18 cellular contexts compared by ENCODE assay signal in genomic region chr18:50399582-50399981, GRCh38. TPM values are rescaled to one million over a fixed set of nuclear protein-coding genes. Genes with fewer than 3 reads are reported as not detected.
A peak's percentile ranks its signal among the peaks of the same experiment; 100 is the strongest.
DNase-seq lines count a peak whose midpoint lies in the region; ATAC-seq and TF ChIP-seq lines count a peak whose summit lies in the region.
"Had no signal": no experiment of that assay in that cellular context is flagged by ENCODE, and none has a peak within 500 bp of the region (broad histone marks: within the 10 kb centered on the region; RNA-seq: fewer than 3 reads in every experiment).

No MANE protein-coding gene starts in this region.

- peaks cover 0 to 8% of the 10 kb centered on the region in 2 experiments; a peak in 2 of 4 replicates for H3K4me1 ChIP-seq in SK-N-SH (ENCODE audit: control insufficient read depth in 1 of 2, insufficient read depth in 2 of 2, low read depth in 1 of 2, low read length in 1 of 2)
- H3K4me1 ChIP-seq in endodermal cell (ENCODE audit: control insufficient read depth, insufficient read depth, low read length): peaks cover 17% of the 10 kb centered on the region

- no peak overlapping the region for H3K4me3 ChIP-seq in SK-N-SH (ENCODE audit: low read depth in 2 of 2, low read length in 1 of 2)
- peak overlapping the region; percentile 84 for H3K4me3 ChIP-seq in endodermal cell (ENCODE audit: low read length)
- no peak overlapping the region for H3K4me3 ChIP-seq in foreskin fibroblast (ENCODE audit: low read depth in 1 of 2, low read length in 2 of 2)
- H3K4me3 ChIP-seq: A549, BLaER1, GM12878, GM23248 had no signal

- TF ChIP-seq EP300 in SK-N-SH (IDR thresholded peaks at IDR 0.05; ENCODE audit: borderline replicate concordance in 1 of 2, low read depth in 1 of 2, low read length in 1 of 2): no peak

- ATAC-seq in SK-N-SH treated with all-trans-retinoic acid at 6 μM for 48 hours: no peak
- ATAC-seq in HG03045 (IDR thresholded peaks at IDR 0.05; ENCODE audit: unreplicated experiment): no peak
- no peak for ATAC-seq in stimulated activated naive B cell treated with anti-CD40 and anti-IgM and Interleukin-4, amounts not matched to agents 10 μg/mL and 1 μg/mL and 100 μg/mL, for 72 hours (replicated peaks)
- ATAC-seq: A549, GM12878, HCT116 had no signal

- H3K27me3 Mint-ChIP-seq in endodermal cell (ENCODE audit: insufficient read depth): peaks cover 28% of the 10 kb centered on the region
- H3K27me3 Mint-ChIP-seq in progenitor cell of endocrine pancreas: peaks cover 9% of the 10 kb centered on the region
- H3K27me3 Mint-ChIP-seq in stimulated activated naive B cell treated with anti-CD40 and anti-IgM and Interleukin-4, amounts not matched to agents 10 μg/mL and 1 μg/mL and 100 μg/mL, for 72 hours: peaks cover 39 to 49% of the 10 kb centered on the region in 2 donors

- H2AFZ ChIP-seq in SK-N-SH (ENCODE audit: low read depth): no peak overlapping the region
- H2AFZ ChIP-seq: GM23248 had no signal

- H3K9me2 ChIP-seq in SK-N-SH: no peaks in the 10 kb centered on the region

- peaks cover 8% of the 10 kb centered on the region for H3K36me3 Mint-ChIP-seq in endodermal cell (ENCODE audit: low read depth)
- H3K36me3 Mint-ChIP-seq in progenitor cell of endocrine pancreas (ENCODE audit: insufficient read depth): peaks cover 5% of the 10 kb centered on the region
- H3K36me3 Mint-ChIP-seq in stimulated activated naive B cell treated with anti-CD40 and anti-IgM and Interleukin-4, amounts not matched to agents 10 μg/mL and 1 μg/mL and 100 μg/mL, for 72 hours: peaks cover 2 to 6% of the 10 kb centered on the region in 2 donors
- H3K36me3 Mint-ChIP-seq: CD4-positive, alpha-beta memory T cell had no signal

- no peak for TF ChIP-seq CTCF in SK-N-SH (IDR thresholded peaks at IDR 0.05)
- no peak for TF ChIP-seq CTCF in endodermal cell (conservative IDR thresholded peaks at IDR 0.05)
- TF ChIP-seq CTCF in foreskin fibroblast (IDR thresholded peaks at IDR 0.05; ENCODE audit: low read depth, low read length): no peak
- no peak for TF ChIP-seq CTCF in progenitor cell of endocrine pancreas (IDR thresholded peaks at IDR 0.05; ENCODE audit: unreplicated experiment)

- H3F3A ChIP-seq in SK-N-SH (replicated peaks; ENCODE audit: insufficient read depth): no peaks in the 10 kb centered on the region

- POLR2A ChIA-PET in SK-N-SH (lab: Yijun Ruan, JAX): no interaction called here

- CTCF ChIA-PET in SK-N-SH (lab: Yijun Ruan, JAX): interaction anchor here (0.6 to 1.3 kb wide), 2 partner anchors 10 to 234 kb away, joined by 3 to 4 read pairs; no protein-coding TSS in a partner anchor

- DNase-seq in SK-N-SH (peak; percentile 24), endodermal cell (no peak), foreskin fibroblast (peak; percentile 5 to 45), progenitor cell of endocrine pancreas (ENCODE audit: low spot score, unreplicated experiment) (no peak), mesenteric fat pad (ENCODE audit: low spot score) (no peak)
- DNase-seq in stimulated activated naive B cell treated with anti-CD40 and anti-IgM and Interleukin-4, amounts not matched to agents 10 μg/mL and 1 μg/mL and 100 μg/mL, for 72 hours: no peak
- DNase-seq: CD4-positive, alpha-beta memory T cell; DMS153; DMS79; GM23248 had no signal

- no peak overlapping the region for H3K4me3 Mint-ChIP-seq in endodermal cell
- H3K4me3 Mint-ChIP-seq in progenitor cell of endocrine pancreas (ENCODE audit: low read depth): no peak overlapping the region
- no peak overlapping the region for H3K4me3 Mint-ChIP-seq in stimulated activated naive B cell treated with anti-CD40 and anti-IgM and Interleukin-4, amounts not matched to agents 10 μg/mL and 1 μg/mL and 100 μg/mL, for 72 hours
- H3K4me3 Mint-ChIP-seq: CD4-positive, alpha-beta memory T cell had no signal

- no peak overlapping the region for H3K27ac ChIP-seq in SK-N-SH (ENCODE audit: low read depth in 2 of 2, low read length in 1 of 2)
- no peak overlapping the region for H3K27ac ChIP-seq in endodermal cell (ENCODE audit: low read depth, low read length)
- H3K27ac ChIP-seq: 22Rv1, A549, BLaER1, GM23248 had no signal

- no peaks in the 10 kb centered on the region for H3K79me2 ChIP-seq in SK-N-SH (ENCODE audit: insufficient read depth)

- WGBS in SK-N-SH (ENCODE audit: low lambda C conversion rate): 71% methylated on average over 4 of the region's 4 CpGs
- WGBS in endodermal cell (ENCODE audit: insufficient coverage in 1 of 2, insufficient read length in 1 of 2), 2 experiments: 40% methylated on average over 2 of the region's 4 CpGs; no CpG with 5 or more reads in 1 of the 2 experiments

- H3K9ac ChIP-seq in SK-N-SH: no peak overlapping the region
- H3K9ac ChIP-seq in endodermal cell (ENCODE audit: extremely low read depth, low read length, poor library complexity, severe bottlenecking): no peak overlapping the region
- H3K9ac ChIP-seq: BLaER1, GM23248 had no signal

- H3K36me3 ChIP-seq in SK-N-SH (replicated peaks in 1 of 2; ENCODE audit: control insufficient read depth in 1 of 2, insufficient read depth in 2 of 2, low read length in 1 of 2) (no peaks in the 10 kb centered on the region), endodermal cell (ENCODE audit: control insufficient read depth, insufficient read depth, low read length) (peaks cover 6% of the 10 kb centered on the region)

- no peaks in the 10 kb centered on the region for H4K20me1 ChIP-seq in SK-N-SH (ENCODE audit: insufficient read depth)
- H4K20me1 ChIP-seq: BLaER1 had no signal

- H3K27me3 ChIP-seq in SK-N-SH (ENCODE audit: insufficient read depth) (no peaks in the 10 kb centered on the region), endodermal cell (ENCODE audit: control insufficient read depth, insufficient read depth, low read length, poor library complexity, severe bottlenecking) (peaks cover 22% of the 10 kb centered on the region)
- H3K27me3 ChIP-seq: BLaER1 had no signal

- H3K27ac Mint-ChIP-seq in endodermal cell (peak overlapping the region; percentile 71), progenitor cell of endocrine pancreas (peak overlapping the region; percentile 61)
- no peak overlapping the region for H3K27ac Mint-ChIP-seq in stimulated activated naive B cell treated with anti-CD40 and anti-IgM and Interleukin-4, amounts not matched to agents 10 μg/mL and 1 μg/mL and 100 μg/mL, for 72 hours
- H3K27ac Mint-ChIP-seq: CD14-positive monocyte; CD4-positive, alpha-beta memory T cell had no signal

- H3K4me1 Mint-ChIP-seq in endodermal cell (peaks cover 74% of the 10 kb centered on the region), progenitor cell of endocrine pancreas (ENCODE audit: low read depth) (peaks cover 56% of the 10 kb centered on the region)
- peaks cover 3 to 8% of the 10 kb centered on the region in 2 donors for H3K4me1 Mint-ChIP-seq in stimulated activated naive B cell treated with anti-CD40 and anti-IgM and Interleukin-4, amounts not matched to agents 10 μg/mL and 1 μg/mL and 100 μg/mL, for 72 hours
- H3K4me1 Mint-ChIP-seq: CD14-positive monocyte had no signal

- H3K9me3 ChIP-seq in SK-N-SH: no peaks in the 10 kb centered on the region
- H3K9me3 ChIP-seq in endodermal cell (ENCODE audit: control insufficient read depth, low read length): peaks cover 8% of the 10 kb centered on the region
- H3K9me3 ChIP-seq: A549, BLaER1 had no signal

- TF ChIP-seq RAD21 in SK-N-SH (IDR thresholded peaks at IDR 0.05; ENCODE audit: low read length): no peak

- H3K4me2 ChIP-seq in SK-N-SH: no peak overlapping the region
- H3K4me2 ChIP-seq: A549, BLaER1 had no signal

- H3K9me3 Mint-ChIP-seq in endodermal cell (peaks cover 6% of the 10 kb centered on the region), progenitor cell of endocrine pancreas (ENCODE audit: low read depth) (peaks cover 5% of the 10 kb centered on the region)
- H3K9me3 Mint-ChIP-seq in stimulated activated naive B cell treated with anti-CD40 and anti-IgM and Interleukin-4, amounts not matched to agents 10 μg/mL and 1 μg/mL and 100 μg/mL, for 72 hours: peaks cover 4 to 6% of the 10 kb centered on the region in 2 donors
- H3K9me3 Mint-ChIP-seq: CD4-positive, alpha-beta memory T cell had no signal

TF ChIP-seq in SK-N-SH, 30 proteins besides CTCF, POLR2A, EP300 and RAD21 (continues in another document):
- TF ChIP-seq IRF3 (IDR thresholded peaks at IDR 0.05; ENCODE audit: low read depth, low read length): no peak

TF ChIP-seq in SK-N-SH treated with all-trans-retinoic acid at 6 μM for 48 hours, 23 proteins besides CTCF, POLR2A, EP300 and RAD21:
- TF ChIP-seq ZNF70 (CRISPR knock-in tag; IDR thresholded peaks at IDR 0.05) (no peak), OSR1 (CRISPR knock-in tag; IDR thresholded peaks at IDR 0.05) (no peak), GLIS3 (CRISPR knock-in tag; IDR thresholded peaks at IDR 0.05) (no peak)

RNA-seq across cellular contexts. Expression of gene SKA1, which starts 24.7 kb away (rescaled TPM):
- 4.3 and 4.5 TPM in 2 replicates for polyA plus RNA-seq in SK-N-SH (2012; rRNA removed)
- 5.4 and 6.1 TPM in 2 replicates for polyA plus RNA-seq in SK-N-SH (2012; cell fraction: cytosol; rRNA removed)
- polyA plus RNA-seq in SK-N-SH (2012; cell fraction: nucleus; rRNA removed): 1.3 and 2.3 TPM in 2 replicates
- total RNA-seq in endodermal cell (10 to 100 TPM; 26.4 to 70.0 TPM), progenitor cell of endocrine pancreas (13.5 and 16.0 TPM in 2 replicates), mesenteric fat pad (not detected)
- polyA plus RNA-seq in endodermal cell (2013, experiment 1 of 2): 23.4 TPM
- polyA plus RNA-seq in endodermal cell (2013, experiment 2 of 2): 22.7 TPM

Comparison
In these comparisons a context has a peak if more than half of its experiments do, and no peak if none do; other contexts are left out.
1. DNase-seq: peak in SK-N-SH (single experiment) and foreskin fibroblast (2 of 2); none in endodermal cell (single experiment), progenitor cell of endocrine pancreas (single experiment), stimulated activated naive B cell treated with anti-CD40 and anti-IgM and Interleukin-4, amounts not matched to agents 10 μg/mL and 1 μg/mL and 100 μg/mL, for 72 hours (single experiment) and mesenteric fat pad (single experiment).
2. RNA of gene SKA1, which starts 24.7 kb away (total RNA-seq): 26.4 to 70.0 TPM in endodermal cell and 13.5 to 16.0 TPM in progenitor cell of endocrine pancreas; not detected in mesenteric fat pad (single experiment); every median in the first group is over 10 times any median in the second.